ENCODE assay signal across 2 cellular contexts in genomic region chr11:69985331-69985653, GRCh38.
TF ChIP-seq lines count a peak whose summit lies in the region.

No MANE protein-coding gene starts in this region.

TF ChIP-seq in liver, 16 proteins besides CTCF, POLR2A, EP300 and RAD21 (continued from another document):
- TF ChIP-seq, protein P1, sequence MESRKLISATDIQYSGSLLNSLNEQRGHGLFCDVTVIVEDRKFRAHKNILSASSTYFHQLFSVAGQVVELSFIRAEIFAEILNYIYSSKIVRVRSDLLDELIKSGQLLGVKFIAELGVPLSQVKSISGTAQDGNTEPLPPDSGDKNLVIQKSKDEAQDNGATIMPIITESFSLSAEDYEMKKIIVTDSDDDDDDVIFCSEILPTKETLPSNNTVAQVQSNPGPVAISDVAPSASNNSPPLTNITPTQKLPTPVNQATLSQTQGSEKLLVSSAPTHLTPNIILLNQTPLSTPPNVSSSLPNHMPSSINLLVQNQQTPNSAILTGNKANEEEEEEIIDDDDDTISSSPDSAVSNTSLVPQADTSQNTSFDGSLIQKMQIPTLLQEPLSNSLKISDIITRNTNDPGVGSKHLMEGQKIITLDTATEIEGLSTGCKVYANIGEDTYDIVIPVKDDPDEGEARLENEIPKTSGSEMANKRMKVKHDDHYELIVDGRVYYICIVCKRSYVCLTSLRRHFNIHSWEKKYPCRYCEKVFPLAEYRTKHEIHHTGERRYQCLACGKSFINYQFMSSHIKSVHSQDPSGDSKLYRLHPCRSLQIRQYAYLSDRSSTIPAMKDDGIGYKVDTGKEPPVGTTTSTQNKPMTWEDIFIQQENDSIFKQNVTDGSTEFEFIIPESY (IDR thresholded peaks at IDR 0.05): no peak
- no peak for TF ChIP-seq SP1 (IDR thresholded peaks at IDR 0.05)
- no peak for TF ChIP-seq FOXA2 (IDR thresholded peaks at IDR 0.05)
- no peak for TF ChIP-seq EGR1 (IDR thresholded peaks at IDR 0.05; ENCODE audit: low read depth in 2 of 2)
- no peak for TF ChIP-seq RXRA (IDR thresholded peaks at IDR 0.05)
- no peak for TF ChIP-seq GABPA (IDR thresholded peaks at IDR 0.05 in 1 of 2, conservative IDR thresholded peaks at IDR 0.05 in 1 of 2)
- TF ChIP-seq, protein P2, sequence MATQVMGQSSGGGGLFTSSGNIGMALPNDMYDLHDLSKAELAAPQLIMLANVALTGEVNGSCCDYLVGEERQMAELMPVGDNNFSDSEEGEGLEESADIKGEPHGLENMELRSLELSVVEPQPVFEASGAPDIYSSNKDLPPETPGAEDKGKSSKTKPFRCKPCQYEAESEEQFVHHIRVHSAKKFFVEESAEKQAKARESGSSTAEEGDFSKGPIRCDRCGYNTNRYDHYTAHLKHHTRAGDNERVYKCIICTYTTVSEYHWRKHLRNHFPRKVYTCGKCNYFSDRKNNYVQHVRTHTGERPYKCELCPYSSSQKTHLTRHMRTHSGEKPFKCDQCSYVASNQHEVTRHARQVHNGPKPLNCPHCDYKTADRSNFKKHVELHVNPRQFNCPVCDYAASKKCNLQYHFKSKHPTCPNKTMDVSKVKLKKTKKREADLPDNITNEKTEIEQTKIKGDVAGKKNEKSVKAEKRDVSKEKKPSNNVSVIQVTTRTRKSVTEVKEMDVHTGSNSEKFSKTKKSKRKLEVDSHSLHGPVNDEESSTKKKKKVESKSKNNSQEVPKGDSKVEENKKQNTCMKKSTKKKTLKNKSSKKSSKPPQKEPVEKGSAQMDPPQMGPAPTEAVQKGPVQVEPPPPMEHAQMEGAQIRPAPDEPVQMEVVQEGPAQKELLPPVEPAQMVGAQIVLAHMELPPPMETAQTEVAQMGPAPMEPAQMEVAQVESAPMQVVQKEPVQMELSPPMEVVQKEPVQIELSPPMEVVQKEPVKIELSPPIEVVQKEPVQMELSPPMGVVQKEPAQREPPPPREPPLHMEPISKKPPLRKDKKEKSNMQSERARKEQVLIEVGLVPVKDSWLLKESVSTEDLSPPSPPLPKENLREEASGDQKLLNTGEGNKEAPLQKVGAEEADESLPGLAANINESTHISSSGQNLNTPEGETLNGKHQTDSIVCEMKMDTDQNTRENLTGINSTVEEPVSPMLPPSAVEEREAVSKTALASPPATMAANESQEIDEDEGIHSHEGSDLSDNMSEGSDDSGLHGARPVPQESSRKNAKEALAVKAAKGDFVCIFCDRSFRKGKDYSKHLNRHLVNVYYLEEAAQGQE (IDR thresholded peaks at IDR 0.05): no peak
- TF ChIP-seq JUND (IDR thresholded peaks at IDR 0.05): no peak

TF ChIP-seq in HepG2, 621 proteins besides CTCF, POLR2A, EP300 and RAD21 (continued from another document):
- TF ChIP-seq, protein P3, sequence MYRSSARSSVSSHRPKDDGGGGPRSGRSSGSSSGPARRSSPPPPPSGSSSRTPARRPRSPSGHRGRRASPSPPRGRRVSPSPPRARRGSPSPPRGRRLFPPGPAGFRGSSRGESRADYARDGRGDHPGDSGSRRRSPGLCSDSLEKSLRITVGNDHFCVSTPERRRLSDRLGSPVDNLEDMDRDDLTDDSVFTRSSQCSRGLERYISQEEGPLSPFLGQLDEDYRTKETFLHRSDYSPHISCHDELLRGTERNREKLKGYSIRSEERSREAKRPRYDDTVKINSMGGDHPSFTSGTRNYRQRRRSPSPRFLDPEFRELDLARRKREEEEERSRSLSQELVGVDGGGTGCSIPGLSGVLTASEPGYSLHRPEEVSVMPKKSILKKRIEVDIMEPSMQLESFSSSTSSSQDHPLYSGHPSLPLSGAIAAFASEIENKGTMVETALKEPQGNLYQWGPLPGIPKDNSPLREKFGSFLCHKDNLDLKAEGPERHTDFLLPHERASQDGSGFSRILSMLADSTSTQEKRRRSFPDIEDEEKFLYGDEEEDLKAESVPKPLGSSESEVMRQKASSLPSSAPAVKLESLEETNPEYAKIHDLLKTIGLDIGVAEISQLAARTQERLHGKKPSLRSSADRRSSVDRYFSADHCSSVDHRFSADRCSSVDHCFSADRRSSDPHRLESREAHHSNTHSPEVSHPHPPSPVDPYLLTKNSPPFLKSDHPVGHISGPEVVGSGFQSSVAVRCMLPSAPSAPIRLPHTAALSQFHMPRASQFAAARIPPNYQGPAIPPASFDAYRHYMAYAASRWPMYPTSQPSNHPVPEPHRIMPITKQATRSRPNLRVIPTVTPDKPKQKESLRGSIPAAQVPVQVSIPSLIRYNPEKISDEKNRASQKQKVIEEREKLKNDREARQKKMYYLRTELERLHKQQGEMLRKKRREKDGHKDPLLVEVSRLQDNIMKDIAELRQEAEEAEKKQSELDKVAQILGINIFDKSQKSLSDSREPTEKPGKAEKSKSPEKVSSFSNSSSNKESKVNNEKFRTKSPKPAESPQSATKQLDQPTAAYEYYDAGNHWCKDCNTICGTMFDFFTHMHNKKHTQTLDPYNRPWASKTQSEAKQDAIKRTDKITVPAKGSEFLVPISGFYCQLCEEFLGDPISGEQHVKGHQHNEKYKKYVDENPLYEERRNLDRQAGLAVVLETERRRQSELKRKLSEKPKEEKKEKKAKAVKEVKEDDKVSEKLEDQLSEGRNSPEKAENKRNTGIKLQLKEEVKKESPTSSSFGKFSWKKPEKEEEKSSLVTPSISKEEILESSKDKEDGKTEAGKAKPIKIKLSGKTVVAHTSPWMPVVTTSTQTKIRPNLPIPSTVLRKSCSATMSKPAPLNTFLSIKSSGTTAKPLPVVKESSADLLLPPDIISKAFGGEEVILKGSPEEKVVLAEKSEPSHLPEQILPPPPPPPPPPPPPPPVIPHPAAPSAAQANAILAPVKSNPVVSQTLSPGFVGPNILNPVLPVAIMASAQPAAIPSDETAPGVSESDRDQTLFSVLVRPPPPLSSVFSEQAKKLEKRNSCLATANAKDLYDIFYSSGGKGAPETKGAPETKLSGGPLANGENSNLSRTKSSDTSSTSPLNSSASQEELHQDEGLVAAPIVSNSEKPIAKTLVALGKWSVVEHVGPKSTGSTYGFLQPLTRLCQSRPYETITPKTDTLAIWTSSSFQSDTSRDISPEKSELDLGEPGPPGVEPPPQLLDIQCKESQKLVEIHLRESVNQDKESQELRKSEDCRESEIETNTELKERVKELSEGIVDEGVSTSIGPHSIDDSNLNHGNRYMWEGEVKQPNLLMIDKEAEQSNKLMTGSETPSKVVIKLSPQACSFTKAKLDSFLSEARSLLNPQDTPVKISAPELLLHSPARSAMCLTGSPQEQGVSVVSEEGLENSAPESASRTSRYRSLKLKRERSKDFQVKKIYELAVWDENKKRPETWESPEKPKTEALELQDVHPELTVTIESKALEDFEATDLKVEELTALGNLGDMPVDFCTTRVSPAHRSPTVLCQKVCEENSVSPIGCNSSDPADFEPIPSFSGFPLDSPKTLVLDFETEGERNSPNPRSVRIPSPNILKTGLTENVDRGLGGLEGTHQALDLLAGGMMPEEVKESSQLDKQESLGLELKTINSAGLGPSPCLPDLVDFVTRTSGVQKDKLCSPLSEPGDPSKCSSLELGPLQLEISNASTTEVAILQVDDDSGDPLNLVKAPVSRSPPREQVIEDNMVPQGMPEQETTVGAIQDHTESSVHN (CRISPR knock-in tag; IDR thresholded peaks at IDR 0.05): no peak
- TF ChIP-seq ZBED4 (CRISPR knock-in tag; IDR thresholded peaks at IDR 0.05; ENCODE audit: borderline replicate concordance): no peak
- TF ChIP-seq ZSCAN9 (CRISPR knock-in tag; IDR thresholded peaks at IDR 0.05; ENCODE audit: borderline replicate concordance): no peak
- TF ChIP-seq HNRNPLL (IDR thresholded peaks at IDR 0.05; ENCODE audit: low read depth, low read length, poor library complexity, severe bottlenecking): no peak
- no peak for TF ChIP-seq TCF12 (IDR thresholded peaks at IDR 0.05)
- TF ChIP-seq TCF12 (CRISPR knock-in tag; IDR thresholded peaks at IDR 0.05): no peak
- no peak for TF ChIP-seq MYNN (CRISPR knock-in tag; IDR thresholded peaks at IDR 0.05; ENCODE audit: low read depth)
- TF ChIP-seq IKZF4 (CRISPR knock-in tag; IDR thresholded peaks at IDR 0.05; ENCODE audit: borderline replicate concordance, low read depth, not compliant biosample characterization): no peak
- no peak for TF ChIP-seq NBN (conservative IDR thresholded peaks at IDR 0.05)
- no peak for TF ChIP-seq ZFX (CRISPR knock-in tag; IDR thresholded peaks at IDR 0.05; ENCODE audit: low read depth)
